20 cellular contexts compared by ENCODE assay signal in the genomic region with DNA sequence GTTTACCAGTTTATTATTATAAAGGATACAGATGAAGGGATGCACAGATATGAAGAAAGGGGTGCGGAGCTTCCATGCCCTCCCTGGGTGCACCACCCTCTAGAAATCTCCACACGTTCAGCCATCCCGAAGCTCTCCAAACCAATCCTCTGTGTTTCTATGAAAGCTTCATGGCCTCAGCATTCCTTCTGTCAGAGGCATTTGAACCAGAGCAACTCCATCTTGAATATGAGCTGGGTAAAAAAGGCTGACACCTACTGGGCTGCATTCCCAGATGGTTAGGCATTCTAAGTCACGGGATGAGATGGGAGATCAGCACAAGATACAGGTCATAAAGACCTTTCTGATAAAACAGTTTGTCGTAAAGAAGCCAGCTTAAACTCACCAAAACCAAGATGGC. TPM values are rescaled to one million over a fixed set of nuclear protein-coding genes. Genes with fewer than 3 reads are reported as not detected.
DNase-seq lines count a peak whose midpoint lies in the region; ATAC-seq, FAIRE-seq and TF ChIP-seq lines count a peak whose summit lies in the region.
"Had no signal": no experiment of that assay in that cellular context is flagged by ENCODE, and none has a peak within 500 bp of the region (broad histone marks: within the 10 kb centered on the region; RNA-seq: fewer than 3 reads in every experiment).

No MANE protein-coding gene starts in this region.

- H3K36me3 Mint-ChIP-seq in HFFc6 (ENCODE audit: low read depth), result peaks cover 7% of the 10 kb centered on the region; the same call in 1 of the 2 replicates
- H3K36me3 Mint-ChIP-seq in neural crest cell (ENCODE audit: low read depth), result peaks cover 4% of the 10 kb centered on the region

- peaks cover 14% of the 10 kb centered on the region for H3K4me1 Mint-ChIP-seq in HFFc6 (ENCODE audit: low read depth)
- H3K4me1 Mint-ChIP-seq in neural crest cell, result no peaks in the 10 kb centered on the region

- H3K4me1 ChIP-seq in A549, result no peaks in the 10 kb centered on the region
- peaks cover 8% of the 10 kb centered on the region; the same call in 1 of the 2 replicates for H3K4me1 ChIP-seq in Panc1 (ENCODE audit: control insufficient read depth, insufficient read depth, low read length)
- H3K4me1 ChIP-seq: BE2C had no signal

- FAIRE-seq in A549 (lab: Jason Lieb, UNC), result no peak
- FAIRE-seq: GM12878, GM19239, H1 had no signal

- H3K27ac Mint-ChIP-seq in HFFc6 (no peak overlapping the region), neural crest cell (ENCODE audit: unreplicated experiment) (peak overlapping the region; percentile 47)
- H3K27ac Mint-ChIP-seq: CD4-positive, alpha-beta T cell had no signal

- H3K36me3 ChIP-seq in Panc1 (ENCODE audit: control insufficient read depth, insufficient read depth, low read length), result no peaks in the 10 kb centered on the region
- H3K36me3 ChIP-seq: BE2C had no signal

- ATAC-seq in A549 (no peak), Panc1 (0 out of 2 replicates have a peak, but pooled peaks have one; percentile 21), GM18868 (IDR thresholded peaks at IDR 0.05; ENCODE audit: unreplicated experiment) (no peak)
- ATAC-seq: GM12878 had no signal

- no peak for TF ChIP-seq POLR2A in A549 (IDR thresholded peaks at IDR 0.05; ENCODE audit: low read length)

- H3K27me3 ChIP-seq in Panc1 (ENCODE audit: control insufficient read depth, insufficient read depth, low read length), result no peaks in the 10 kb centered on the region

- intact Hi-C loops in Panc1 (cut with micrococcal nuclease; ENCODE audit: unreplicated experiment), result no loop called here

- H3K27ac ChIP-seq in A549 (0 out of 6 replicates have a peak overlapping the region, but pooled peaks of 1 of the 2 experiments have one; percentile 27), Panc1 (ENCODE audit: low read length) (no peak overlapping the region)

- 73% methylated on average over 5 of the region's 5 CpGs for WGBS in A549 (ENCODE audit: missing lambda C conversion rate)

- no peak for TF ChIP-seq RAD21 in A549 (conservative IDR thresholded peaks at IDR 0.05 in 1 of 2, IDR thresholded peaks at IDR 0.05 in 1 of 2)

- no TSS peak for BruUV-seq in Panc1 (replicated peaks; lab: Mats Ljungman, UMichigan)

- no peak overlapping the region for H3K4me2 ChIP-seq in A549

- TF ChIP-seq EP300 in A549 (IDR thresholded peaks at IDR 0.05), result no peak

- TF ChIP-seq CTCF in A549 (IDR thresholded peaks at IDR 0.05), result no peak
- 0 out of 2 replicates have a peak, but pooled peaks have one; percentile 14 for TF ChIP-seq CTCF in HFFc6 (IDR thresholded peaks at IDR 0.05)
- TF ChIP-seq CTCF in Panc1 (IDR thresholded peaks at IDR 0.05), result no peak
- no peak for TF ChIP-seq CTCF in neural crest cell (conservative IDR thresholded peaks at IDR 0.05)

- CTCF ChIA-PET in A549 (lab: Yijun Ruan, JAX) (interaction anchor here (0.7 to 1.4 kb wide), 2 partner anchors 11 to 106 kb away, joined by 3 to 4 read pairs; no protein-coding TSS in a partner anchor), Panc1 (lab: Charles Lee) (interaction anchor here (0.5 kb wide), 1 partner anchor 133 kb away, joined by 3 read pairs; no protein-coding TSS in a partner anchor), HEK293T (lab: Yijun Ruan, JAX) (no interaction called here)

- POLR2A ChIA-PET in A549 (lab: Yijun Ruan, JAX), result no interaction called here
- POLR2A ChIA-PET in Panc1 (lab: Charles Lee), result interaction anchor here (0.6 kb wide), 2 partner anchors 9 to 11 kb away, joined by 3 to 4 read pairs; no protein-coding TSS in a partner anchor
- POLR2A ChIA-PET in HEK293T (lab: Yijun Ruan, JAX), result no interaction called here

- DNase-seq in A549 (ENCODE audit: low read depth in 1 of 2, low spot score in 1 of 2) (no peak), HFFc6 (peak; percentile 43), Panc1 (ENCODE audit: low read depth, low spot score) (no peak), neural crest cell (ENCODE audit: low read depth, low spot score) (no peak), HEK293T (ENCODE audit: extremely low spot score) (no peak), epidermal melanocyte (ENCODE audit: insufficient read length, low spot score) (no peak), Ammon's horn (ENCODE audit: low spot score) (no peak)
- DNase-seq: 8988T; BE2C; C1 segment of cervical spinal cord; CD4-positive, alpha-beta T cell; DMS153; DMS79 treated with DMSO at 0.1 percent for 48 hours; EL; H9; KBM-7 had no signal

- no peak overlapping the region for H3K4me3 Mint-ChIP-seq in HFFc6
- H3K4me3 Mint-ChIP-seq in neural crest cell, result no peak overlapping the region
- H3K4me3 Mint-ChIP-seq: CD4-positive, alpha-beta T cell; H9 had no signal

- peaks cover 5% of the 10 kb centered on the region for H3K27me3 Mint-ChIP-seq in HFFc6 (ENCODE audit: insufficient read depth)
- no peaks in the 10 kb centered on the region for H3K27me3 Mint-ChIP-seq in neural crest cell (ENCODE audit: low read depth)
- H3K27me3 Mint-ChIP-seq: CD4-positive, alpha-beta T cell had no signal

- in situ Hi-C loops in Panc1 (cut with HindIII; ENCODE audit: low pct_unique_long_range_greater_than_20kb, low sequenced_read_pairs), result no loop called here

- peaks cover 17% of the 10 kb centered on the region for H3K9me3 ChIP-seq in A549
- H3K9me3 ChIP-seq in Panc1 (ENCODE audit: control insufficient read depth, insufficient read depth, low read depth, low read length), result no peaks in the 10 kb centered on the region; the same call in 1 of the 2 replicates
- H3K9me3 ChIP-seq: BE2C had no signal

- H3K9me3 Mint-ChIP-seq in HFFc6, result peaks cover 18% of the 10 kb centered on the region
- no peaks in the 10 kb centered on the region for H3K9me3 Mint-ChIP-seq in neural crest cell
- H3K9me3 Mint-ChIP-seq: CD4-positive, alpha-beta T cell had no signal

- H3K4me3 ChIP-seq in A549, result no peak overlapping the region
- H3K4me3 ChIP-seq in Panc1 (ENCODE audit: low read depth in 2 of 2, low read length in 2 of 2), result no peak overlapping the region
- H3K4me3 ChIP-seq: GM12878 had no signal

TF ChIP-seq in A549, 52 proteins besides CTCF, POLR2A, EP300 and RAD21 (continues in another document):
- TF ChIP-seq ZNF302 (CRISPR knock-in tag; IDR thresholded peaks at IDR 0.05) (0 out of 2 replicates have a peak, but pooled peaks have one; percentile 50), RCOR1 (IDR thresholded peaks at IDR 0.05; ENCODE audit: low read depth, low read length) (no peak), HEYL (CRISPR knock-in tag; IDR thresholded peaks at IDR 0.05) (peak; percentile 88), HOXB13 (CRISPR knock-in tag; IDR thresholded peaks at IDR 0.05; ENCODE audit: low read depth) (peak; percentile 81; the same call in 1 of the 2 replicates), EHF (CRISPR knock-in tag; IDR thresholded peaks at IDR 0.05) (peak; percentile 89), KDM1A (IDR thresholded peaks at IDR 0.05; ENCODE audit: low read depth) (no peak), ZSCAN20 (CRISPR knock-in tag; IDR thresholded peaks at IDR 0.05) (peak; percentile 79; the same call in 1 of the 2 replicates), POLR2AphosphoS2 (conservative IDR thresholded peaks at IDR 0.05; ENCODE audit: low read length) (no peak), MAFK (IDR thresholded peaks at IDR 0.05; ENCODE audit: partially characterized antibody) (no peak), SREBF2 (IDR thresholded peaks at IDR 0.05) (no peak), FOSB (CRISPR knock-in tag; IDR thresholded peaks at IDR 0.05) (no peak)
- TF ChIP-seq, protein P1, sequence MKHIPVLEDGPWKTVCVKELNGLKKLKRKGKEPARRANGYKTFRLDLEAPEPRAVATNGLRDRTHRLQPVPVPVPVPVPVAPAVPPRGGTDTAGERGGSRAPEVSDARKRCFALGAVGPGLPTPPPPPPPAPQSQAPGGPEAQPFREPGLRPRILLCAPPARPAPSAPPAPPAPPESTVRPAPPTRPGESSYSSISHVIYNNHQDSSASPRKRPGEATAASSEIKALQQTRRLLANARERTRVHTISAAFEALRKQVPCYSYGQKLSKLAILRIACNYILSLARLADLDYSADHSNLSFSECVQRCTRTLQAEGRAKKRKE (CRISPR knock-in tag; IDR thresholded peaks at IDR 0.05; ENCODE audit: low read depth), result no peak

TF ChIP-seq in HEK293T, 16 proteins besides CTCF, POLR2A, EP300 and RAD21:
- no peak for TF ChIP-seq SP1 (IDR thresholded peaks at IDR 0.05)
- no peak for TF ChIP-seq FOXM1 (IDR thresholded peaks at IDR 0.05; ENCODE audit: borderline replicate concordance)
- no peak for TF ChIP-seq FOXK2 (IDR thresholded peaks at IDR 0.05)
- no peak for TF ChIP-seq NFRKB (IDR thresholded peaks at IDR 0.05)
- no peak for TF ChIP-seq TARDBP (IDR thresholded peaks at IDR 0.05)
- TF ChIP-seq ARNT (IDR thresholded peaks at IDR 0.05), result no peak
- TF ChIP-seq, protein P2, sequence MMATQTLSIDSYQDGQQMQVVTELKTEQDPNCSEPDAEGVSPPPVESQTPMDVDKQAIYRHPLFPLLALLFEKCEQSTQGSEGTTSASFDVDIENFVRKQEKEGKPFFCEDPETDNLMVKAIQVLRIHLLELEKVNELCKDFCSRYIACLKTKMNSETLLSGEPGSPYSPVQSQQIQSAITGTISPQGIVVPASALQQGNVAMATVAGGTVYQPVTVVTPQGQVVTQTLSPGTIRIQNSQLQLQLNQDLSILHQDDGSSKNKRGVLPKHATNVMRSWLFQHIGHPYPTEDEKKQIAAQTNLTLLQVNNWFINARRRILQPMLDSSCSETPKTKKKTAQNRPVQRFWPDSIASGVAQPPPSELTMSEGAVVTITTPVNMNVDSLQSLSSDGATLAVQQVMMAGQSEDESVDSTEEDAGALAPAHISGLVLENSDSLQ (IDR thresholded peaks at IDR 0.05), result no peak
- no peak for TF ChIP-seq ELF4 (IDR thresholded peaks at IDR 0.05)
- TF ChIP-seq L3MBTL2 (conservative IDR thresholded peaks at IDR 0.05), result no peak
- TF ChIP-seq BHLHE40 (IDR thresholded peaks at IDR 0.05; ENCODE audit: borderline replicate concordance), result no peak
- no peak for TF ChIP-seq FOXA1 (IDR thresholded peaks at IDR 0.05)
- TF ChIP-seq SUZ12 (IDR thresholded peaks at IDR 0.05), result no peak
- TF ChIP-seq LEF1 (IDR thresholded peaks at IDR 0.05; ENCODE audit: borderline replicate concordance), result no peak
- no peak for TF ChIP-seq CTBP1 (IDR thresholded peaks at IDR 0.05; ENCODE audit: borderline replicate concordance)
- TF ChIP-seq HDGF (IDR thresholded peaks at IDR 0.05; ENCODE audit: borderline replicate concordance), result no peak
- TF ChIP-seq ZNF384 (IDR thresholded peaks at IDR 0.05), result no peak

RNA-seq across cellular contexts. Expression of a gene that starts 24.1 kb away (rescaled TPM):
- polyA plus RNA-seq in A549 (2011; rRNA removed) (71.5 and 75.1 TPM in 2 replicates), A549 (2017; fragmentation: RNase III; extraction: RNeasy Plus Mini Kit Qiagen cat#74134 plus additional on column Dnase treatment) (8.1 to 8.6 TPM (median 8.5 TPM) in 3 replicates)
- 4.5 and 5.3 TPM in 2 replicates for polyA plus RNA-seq in A549 (2012; cell fraction: cytosol; rRNA removed)
- 9.5 and 21.7 TPM in 2 replicates for polyA plus RNA-seq in A549 (2012; cell fraction: nucleus; rRNA removed)
- 49.4 and 50.0 TPM in 2 replicates for polyA minus RNA-seq in A549 (2011; rRNA and poly(A)+ RNA removed)
- 10 to 100 TPM; 15.1 to 18.5 (median 16.4) TPM for total RNA-seq in HFFc6 (2021; fragmentation: NEBNext Ultra II Directional; extraction: Animal tissue kit (Norgen Biotek cat#: 25700))
- total RNA-seq in Panc1 (2021; ENCODE audit: unreplicated experiment) (8.8 TPM), neural crest cell (22.2 and 25.4 TPM in 2 replicates)
- 3.8 TPM for polyA plus RNA-seq in Panc1 (2012; ENCODE audit: insufficient read length)
